In the genomic region with DNA sequence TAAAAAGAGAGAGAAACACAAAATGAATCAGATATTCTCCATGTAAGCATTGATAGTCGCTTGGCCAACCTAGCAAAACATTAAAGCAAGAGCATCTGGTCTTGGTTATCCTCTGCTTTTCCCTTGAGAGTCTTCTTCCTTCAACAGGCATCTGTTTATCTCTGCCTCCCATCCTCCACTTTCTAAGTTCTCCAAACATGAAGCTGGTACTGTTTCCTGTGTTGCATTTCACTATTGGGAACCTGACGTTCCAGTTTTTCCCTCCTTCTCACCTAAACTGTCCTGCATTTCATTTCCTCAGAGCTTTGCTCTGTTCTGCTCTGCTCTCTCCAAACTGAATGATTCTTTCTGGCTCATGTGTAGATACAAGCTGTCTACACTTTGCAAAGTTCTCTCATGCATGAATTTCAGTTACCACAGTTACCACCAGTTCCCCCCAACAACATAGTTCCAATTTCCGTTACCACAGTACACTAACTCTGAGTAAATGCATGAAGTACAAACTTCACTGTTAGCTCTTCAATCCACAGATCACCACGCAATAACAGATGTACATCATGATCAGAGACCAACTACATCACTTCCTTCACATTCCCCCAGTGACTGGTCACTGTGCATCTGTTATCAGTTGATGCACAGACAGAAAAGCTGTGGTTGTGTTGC, we compare ENCODE assay signal across 10 cellular contexts.
A peak's percentile ranks its signal among the peaks of the same experiment; 100 is the strongest.
DNase-seq lines count a peak whose midpoint lies in the region; ATAC-seq and TF ChIP-seq lines count a peak whose summit lies in the region.
"Had no signal": no experiment of that assay in that cellular context is flagged by ENCODE, and none has a peak within 500 bp of the region (broad histone marks: within the 10 kb centered on the region; RNA-seq: fewer than 3 reads in every experiment).

No MANE protein-coding gene starts in this region.

- H3K4me1 Mint-ChIP-seq in endothelial cell (ENCODE audit: unreplicated experiment): no peaks in the 10 kb centered on the region

- no peak overlapping the region for H3K4me3 ChIP-seq in HL-60 (replicated peaks; ENCODE audit: insufficient read depth, low read length)
- H3K4me3 ChIP-seq: testis had no signal

- peak overlapping the region; percentile 73 for H3K27ac ChIP-seq in HL-60 (replicated peaks)
- H3K27ac ChIP-seq: neutrophil, testis had no signal

- TF ChIP-seq CTCF in HL-60 (IDR thresholded peaks at IDR 0.05; ENCODE audit: insufficient read depth, low read length) (no peak), endothelial cell (IDR thresholded peaks at IDR 0.05; ENCODE audit: unreplicated experiment) (no peak)

- ATAC-seq in GM18508 (IDR thresholded peaks at IDR 0.05; ENCODE audit: insufficient read depth, unreplicated experiment) (peak; percentile 94), GM21717 (IDR thresholded peaks at IDR 0.05; ENCODE audit: unreplicated experiment) (peak; percentile 96)

- no peaks in the 10 kb centered on the region for H3K27me3 ChIP-seq in HL-60 (ENCODE audit: insufficient read depth, poor library complexity, severe bottlenecking)
- H3K27me3 ChIP-seq: neutrophil, testis had no signal

- H3K9me3 Mint-ChIP-seq in endothelial cell (ENCODE audit: unreplicated experiment): no peaks in the 10 kb centered on the region

- no peaks in the 10 kb centered on the region for H3K27me3 Mint-ChIP-seq in endothelial cell (ENCODE audit: unreplicated experiment)

- no peak overlapping the region for H3K4me3 Mint-ChIP-seq in endothelial cell (ENCODE audit: unreplicated experiment)

- no peaks in the 10 kb centered on the region for H3K36me3 Mint-ChIP-seq in endothelial cell (ENCODE audit: low read depth, unreplicated experiment)

- no peak overlapping the region for H3K27ac Mint-ChIP-seq in endothelial cell (ENCODE audit: unreplicated experiment)

- DNase-seq in HL-60 (ENCODE audit: low read depth in 1 of 2, low spot score in 1 of 2) (peak; percentile 48 to 51), left kidney (ENCODE audit: low read depth, low spot score) (peak; percentile 27), endothelial cell (ENCODE audit: low spot score) (no peak), NCI-H187 (lab: John Stamatoyannopoulos, UW) (no peak)
- no peak for DNase-seq in stimulated activated CD4-positive, alpha-beta T cell treated with anti-CD3 and anti-CD28 coated beads, Interleukin-4, amount 100 ng/mL, for 4 hours
- no peak for DNase-seq in activated CD8-positive, alpha-beta memory T cell treated with anti-CD3 and anti-CD28 coated beads, Interleukin-2, amount 50 U/mL, for 48 hours
- DNase-seq: testis had no signal

Comparison
In these comparisons a context has a peak if more than half of its experiments do, and no peak if none do; other contexts are left out.
1. DNase-seq: peak in HL-60 (2 of 2) and left kidney (single experiment); none in endothelial cell (single experiment), stimulated activated CD4-positive, alpha-beta T cell treated with anti-CD3 and anti-CD28 coated beads, Interleukin-4, amount 100 ng/mL, for 4 hours (0 of 2), NCI-H187 (0 of 2) and activated CD8-positive, alpha-beta memory T cell treated with anti-CD3 and anti-CD28 coated beads, Interleukin-2, amount 50 U/mL, for 48 hours (single experiment).